In the genomic region with DNA sequence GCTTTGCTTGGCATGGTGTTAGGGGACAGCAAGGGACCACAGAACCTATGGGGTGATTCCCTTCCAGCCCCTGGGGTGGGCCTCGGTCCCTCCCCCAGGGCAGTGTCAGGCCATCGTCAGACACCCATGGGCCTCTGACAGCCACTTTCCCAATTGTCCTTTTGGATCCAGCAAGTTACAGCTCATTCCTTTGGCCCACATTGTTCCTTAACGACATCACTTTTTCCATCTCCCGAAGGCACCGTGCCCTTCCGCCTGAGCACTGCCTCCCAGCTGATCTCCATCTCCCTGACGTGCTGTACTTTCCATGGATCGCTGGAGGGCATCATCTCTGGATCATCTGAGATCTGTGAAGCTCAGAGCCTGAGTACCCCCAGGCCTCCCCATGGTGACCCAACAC, we compare ENCODE assay signal across 41 cellular contexts. TPM values are rescaled to one million over a fixed set of nuclear protein-coding genes. Genes with fewer than 3 reads are reported as not detected.
DNase-seq lines count a peak whose midpoint lies in the region; FAIRE-seq and TF ChIP-seq lines count a peak whose summit lies in the region.
"Had no signal": no experiment of that assay in that cellular context is flagged by ENCODE, and none has a peak within 500 bp of the region (broad histone marks: within the 10 kb centered on the region; RNA-seq: fewer than 3 reads in every experiment).

No MANE protein-coding gene starts in this region.

- H3K27ac Mint-ChIP-seq in activated naive CD4-positive, alpha-beta T cell treated with anti-CD3 and anti-CD28 coated beads, Interleukin-2, amount 50 U/mL, for 24 hours = peak overlapping the region; percentile 67
- no peak overlapping the region for H3K27ac Mint-ChIP-seq in activated naive CD4-positive, alpha-beta T cell treated with anti-CD3 and anti-CD28 coated beads, Interleukin-2, amount 10 ng/mL, durations not matched to agents 7 days and 5 days
- H3K27ac Mint-ChIP-seq: activated naive CD8-positive, alpha-beta T cell treated with anti-CD3 and anti-CD28 coated beads for 36 hours; activated T-helper 2 cell treated with anti-CD3 and anti-CD28 coated beads, Interferon-gamma antibody, Interleukin-2, Interleukin-4, amounts not matched to agents 10 μg/mL and 5 μg/mL and 100 μg/mL, durations not matched to agents 14 hours and 24 hours and 36 hours; CD4-positive, alpha-beta T cell; nephron had no signal

- POLR2A ChIA-PET in A673 (lab: Charles Lee; ENCODE audit: low non-redundant PET) = no interaction called here

- 79 to 88% (median 84%) methylated on average over 8 of the region's 8 CpGs for WGBS in spleen, 5 donors

- CTCF ChIA-PET in activated naive CD4-positive, alpha-beta T cell treated with anti-CD3 and anti-CD28 coated beads, Interleukin-2, amount 10 ng/mL, durations not matched to agents 7 days and 5 days (lab: Charles Lee) = interaction anchor here (0.7 kb wide), 1 partner anchor 104 kb away, joined by 3 read pairs; no protein-coding TSS in a partner anchor
- CTCF ChIA-PET in A673 (lab: Charles Lee) = no interaction called here

- H3K27me3 ChIP-seq in spleen (replicated peaks in 1 of 7) (peaks cover 0 to 43% (median 0%) of the 10 kb centered on the region in 7 donors), A673 (replicated peaks; ENCODE audit: insufficient read depth, low read depth, low read length, poor library complexity) (peaks cover 11% of the 10 kb centered on the region)
- H3K27me3 ChIP-seq: Peyer's patch, uterus had no signal

- H3K4me3 ChIP-seq in spleen (no peak overlapping the region), A673 (ENCODE audit: low read depth, low read length, poor library complexity, severe bottlenecking) (no peak overlapping the region)
- H3K4me3 ChIP-seq: esophagus squamous epithelium, heart right ventricle, lung, Peyer's patch, SJSA1, smooth muscle cell, uterus had no signal

- no peak for DNase-seq in activated naive CD4-positive, alpha-beta T cell treated with anti-CD3 and anti-CD28 coated beads, Interleukin-2, amount 10 ng/mL, durations not matched to agents 7 days and 5 days
- DNase-seq in RPMI7951 (ENCODE audit: low read depth) (peak; percentile 37), glomerular visceral epithelial cell (ENCODE audit: extremely low spot score) (peak; percentile 26), spleen (peak; percentile 21), RCC 7860 (ENCODE audit: low spot score) (no peak), NCI-H526 treated with DMSO at 0.1 percent for 48 hours (lab: John Stamatoyannopoulos, UW) (no peak), A673 (ENCODE audit: low spot score) (no peak)
- DNase-seq: 8988T; activated CD4-positive, alpha-beta T cell treated with anti-CD3 and anti-CD28 coated beads for 48 hours; activated naive CD8-positive, alpha-beta T cell treated with anti-CD3 and anti-CD28 coated beads for 36 hours; CD4-positive, alpha-beta T cell; esophagus squamous epithelium; foreskin keratinocyte; HCEC 1CT; heart right ventricle; Karpas-422; kidney; NCI-H1436 treated with DMSO at 0.1 percent for 48 hours; NCI-H2107; NCI-H446; NCI-H774; Peyer's patch; stimulated activated CD4-positive, alpha-beta T cell treated with anti-CD3 and anti-CD28 coated beads, Interleukin-1b, Interleukin-23, amount 100 ng/mL, for 48 hours; stimulated activated naive CD8-positive, alpha-beta T cell treated with anti-CD3 and anti-CD28 coated beads, Interleukin-15, Interleukin-2, amounts not matched to agents 100 U/mL and 50 U/mL, for 24 hours; T-helper 9 cell; uterus had no signal

- H3K4me1 ChIP-seq in spleen (no peaks in the 10 kb centered on the region), A673 (ENCODE audit: insufficient read depth, low read length, poor library complexity, severe bottlenecking) (no peaks in the 10 kb centered on the region)
- H3K4me1 ChIP-seq: foreskin keratinocyte, Peyer's patch, SJSA1, uterus had no signal

- no TSS peak for BruUV-seq in A673 (replicated peaks; lab: Mats Ljungman, UMichigan)

- H3K27ac ChIP-seq in spleen = no peak overlapping the region
- H3K27ac ChIP-seq in A673 (ENCODE audit: low read depth, low read length, poor library complexity, severe bottlenecking) = no peak overlapping the region
- H3K27ac ChIP-seq: esophagus squamous epithelium, foreskin keratinocyte, heart right ventricle, Peyer's patch, SJSA1, uterus, VCaP had no signal

- no peaks in the 10 kb centered on the region for H3K36me3 Mint-ChIP-seq in activated naive CD4-positive, alpha-beta T cell treated with anti-CD3 and anti-CD28 coated beads, Interleukin-2, amount 50 U/mL, for 24 hours
- no peaks in the 10 kb centered on the region for H3K36me3 Mint-ChIP-seq in activated naive CD4-positive, alpha-beta T cell treated with anti-CD3 and anti-CD28 coated beads, Interleukin-2, amount 10 ng/mL, durations not matched to agents 7 days and 5 days
- H3K36me3 Mint-ChIP-seq: activated naive CD8-positive, alpha-beta T cell treated with anti-CD3 and anti-CD28 coated beads for 36 hours had no signal

- H3K36me3 ChIP-seq in spleen = no peaks in the 10 kb centered on the region
- no peaks in the 10 kb centered on the region for H3K36me3 ChIP-seq in A673 (ENCODE audit: insufficient read depth, low read length, poor library complexity, severe bottlenecking)
- H3K36me3 ChIP-seq: esophagus squamous epithelium, heart right ventricle, Peyer's patch, SJSA1, uterus had no signal

- no peak for FAIRE-seq in RCC 7860 (lab: Jason Lieb, UNC)
- FAIRE-seq: GM18507, GM19239, kidney had no signal

- peaks cover 0 to 7% (median 1%) of the 10 kb centered on the region in 8 donors for H3K9me3 ChIP-seq in spleen
- H3K9me3 ChIP-seq in A673 (ENCODE audit: low read depth, low read length, poor library complexity, severe bottlenecking) = no peaks in the 10 kb centered on the region
- H3K9me3 ChIP-seq: esophagus squamous epithelium, Peyer's patch, SJSA1, uterus had no signal

- H3K27me3 Mint-ChIP-seq in activated naive CD4-positive, alpha-beta T cell treated with anti-CD3 and anti-CD28 coated beads, Interleukin-2, amount 50 U/mL, for 24 hours = peaks cover 16% of the 10 kb centered on the region
- H3K27me3 Mint-ChIP-seq in activated naive CD4-positive, alpha-beta T cell treated with anti-CD3 and anti-CD28 coated beads, Interleukin-2, amount 10 ng/mL, durations not matched to agents 7 days and 5 days = peaks cover 36% of the 10 kb centered on the region

- H3K4me1 Mint-ChIP-seq in activated naive CD4-positive, alpha-beta T cell treated with anti-CD3 and anti-CD28 coated beads, Interleukin-2, amount 50 U/mL, for 24 hours = no peaks in the 10 kb centered on the region
- H3K4me1 Mint-ChIP-seq in activated naive CD4-positive, alpha-beta T cell treated with anti-CD3 and anti-CD28 coated beads, Interleukin-2, amount 10 ng/mL, durations not matched to agents 7 days and 5 days = no peaks in the 10 kb centered on the region
- H3K4me1 Mint-ChIP-seq: activated naive CD8-positive, alpha-beta T cell treated with anti-CD3 and anti-CD28 coated beads for 36 hours; central memory CD8-positive, alpha-beta T cell had no signal

- TF ChIP-seq CTCF in spleen (IDR thresholded peaks at IDR 0.05 in 8 of 11, conservative IDR thresholded peaks at IDR 0.05 in 3 of 11) (no peak), A673 (conservative IDR thresholded peaks at IDR 0.05; ENCODE audit: low read depth, low read length) (no peak)

- H3K9me3 Mint-ChIP-seq in activated naive CD4-positive, alpha-beta T cell treated with anti-CD3 and anti-CD28 coated beads, Interleukin-2, amount 50 U/mL, for 24 hours = no peaks in the 10 kb centered on the region
- H3K9me3 Mint-ChIP-seq in activated naive CD4-positive, alpha-beta T cell treated with anti-CD3 and anti-CD28 coated beads, Interleukin-2, amount 10 ng/mL, durations not matched to agents 7 days and 5 days = no peaks in the 10 kb centered on the region
- H3K9me3 Mint-ChIP-seq: activated naive CD8-positive, alpha-beta T cell treated with anti-CD3 and anti-CD28 coated beads for 36 hours; activated T-helper 2 cell treated with anti-CD3 and anti-CD28 coated beads, Interferon-gamma antibody, Interleukin-2, Interleukin-4, amounts not matched to agents 10 μg/mL and 5 μg/mL and 100 μg/mL, durations not matched to agents 14 hours and 24 hours and 36 hours; CD4-positive, alpha-beta T cell; central memory CD8-positive, alpha-beta T cell had no signal

- no peak overlapping the region for H3K4me3 Mint-ChIP-seq in activated naive CD4-positive, alpha-beta T cell treated with anti-CD3 and anti-CD28 coated beads, Interleukin-2, amount 50 U/mL, for 24 hours
- H3K4me3 Mint-ChIP-seq in activated naive CD4-positive, alpha-beta T cell treated with anti-CD3 and anti-CD28 coated beads, Interleukin-2, amount 10 ng/mL, durations not matched to agents 7 days and 5 days = no peak overlapping the region
- H3K4me3 Mint-ChIP-seq: activated naive CD8-positive, alpha-beta T cell treated with anti-CD3 and anti-CD28 coated beads for 36 hours; CD4-positive, alpha-beta T cell; central memory CD8-positive, alpha-beta T cell; nephron had no signal

- no peak for TF ChIP-seq POLR2A in spleen (IDR thresholded peaks at IDR 0.05)

- intact Hi-C loops in spleen (cut with DNase I; ENCODE audit: low total_unique reads) = no loop called here
- intact Hi-C loops in A673 (cut with micrococcal nuclease; ENCODE audit: unreplicated experiment) = no loop called here

RNA-seq across cellular contexts. Expression of a gene that starts 10.4 kb away (rescaled TPM):
- 1.1 and 2.3 TPM in 2 replicates for total RNA-seq in RPMI7951 (2014; rRNA removed; shearing (Covaris generic))
- total RNA-seq in spleen (1 to 10 TPM; 1.1 to 6.0 (median 2.9) TPM), A673 (2021) (0.13 and 0.31 TPM in 2 replicates)
- polyA plus RNA-seq in spleen = 1 to 10 TPM in 1 of 3 donors, under 1 TPM in 2; 0.61 to 1.2 (median 0.83) TPM
- total RNA-seq: activated naive CD8-positive, alpha-beta T cell treated with anti-CD3 and anti-CD28 coated beads for 36 hours; activated T-helper 2 cell treated with anti-CD3 and anti-CD28 coated beads, Interferon-gamma antibody, Interleukin-2, Interleukin-4, amounts not matched to agents 10 μg/mL and 5 μg/mL and 100 μg/mL, durations not matched to agents 14 hours and 24 hours and 36 hours; CD4-positive, alpha-beta T cell; dermis microvascular lymphatic vessel endothelial cell; foreskin keratinocyte; osteoblast; SJSA1 had no signal
- polyA plus RNA-seq: foreskin keratinocyte had no signal

RNA-seq across cellular contexts. Expression of a gene that starts 41.0 kb away (rescaled TPM):
- not detected in 2 replicates for total RNA-seq in RPMI7951 (2014; rRNA removed; shearing (Covaris generic))
- total RNA-seq in spleen = not detected
- not detected for polyA plus RNA-seq in spleen
- total RNA-seq in A673 (2021) = not detected in 2 replicates
- total RNA-seq: activated naive CD8-positive, alpha-beta T cell treated with anti-CD3 and anti-CD28 coated beads for 36 hours; activated T-helper 2 cell treated with anti-CD3 and anti-CD28 coated beads, Interferon-gamma antibody, Interleukin-2, Interleukin-4, amounts not matched to agents 10 μg/mL and 5 μg/mL and 100 μg/mL, durations not matched to agents 14 hours and 24 hours and 36 hours; CD4-positive, alpha-beta T cell; dermis microvascular lymphatic vessel endothelial cell; foreskin keratinocyte; heart right ventricle; kidney; mucosa of gallbladder; osteoblast; Peyer's patch; renal cortical epithelial cell; SJSA1; smooth muscle cell; temporal lobe had no signal
- polyA plus RNA-seq: foreskin keratinocyte, heart right ventricle, lung, smooth muscle cell had no signal

Comparison
In these comparisons a context has a peak if more than half of its experiments do, and no peak if none do; other contexts are left out.
1. DNase-seq: peak in RPMI7951 (single experiment), glomerular visceral epithelial cell (single experiment) and spleen (single experiment); none in activated naive CD4-positive, alpha-beta T cell treated with anti-CD3 and anti-CD28 coated beads, Interleukin-2, amount 10 ng/mL, durations not matched to agents 7 days and 5 days (single experiment), RCC 7860 (single experiment), NCI-H526 treated with DMSO at 0.1 percent for 48 hours (single experiment) and A673 (single experiment).